Comparison of ENCODE assay signal across 9 cellular contexts in genomic region chr3:16064660-16065414, GRCh38.
DNase-seq lines count a peak whose midpoint lies in the region; ATAC-seq, FAIRE-seq and TF ChIP-seq lines count a peak whose summit lies in the region.
"Had no signal": no experiment of that assay in that cellular context is flagged by ENCODE, and none has a peak within 500 bp of the region (broad histone marks: within the 10 kb centered on the region; RNA-seq: fewer than 3 reads in every experiment).

No MANE protein-coding gene starts in this region.

- H3K9me3 ChIP-seq in astrocyte (ENCODE audit: insufficient read depth, low read depth, low read length): no peaks in the 10 kb centered on the region

- peak overlapping the region; percentile 10 for H3K4me2 ChIP-seq in astrocyte (ENCODE audit: low read length)

- peak overlapping the region; percentile 92 for H3K27ac Mint-ChIP-seq in astrocyte (ENCODE audit: unreplicated experiment)

- H3K27me3 ChIP-seq in astrocyte (ENCODE audit: insufficient read depth, low read length): no peaks in the 10 kb centered on the region

- H3K4me1 Mint-ChIP-seq in astrocyte (ENCODE audit: low read depth, unreplicated experiment): peaks cover 63% of the 10 kb centered on the region

- no peak overlapping the region for H2AFZ ChIP-seq in astrocyte (ENCODE audit: low read depth, low read length)

- H3K36me3 ChIP-seq in astrocyte (ENCODE audit: insufficient read depth, low read length): no peaks in the 10 kb centered on the region

- H3K4me3 ChIP-seq in astrocyte (ENCODE audit: insufficient read depth, low read depth, low read length): no peak overlapping the region
- H3K4me3 ChIP-seq: SK-N-MC had no signal

- no peaks in the 10 kb centered on the region for H3K79me2 ChIP-seq in astrocyte (ENCODE audit: insufficient read depth, low read length)

- no peaks in the 10 kb centered on the region for H3K36me3 Mint-ChIP-seq in astrocyte (ENCODE audit: low read depth, unreplicated experiment)

- peak overlapping the region; percentile 56 for H3K9ac ChIP-seq in astrocyte (ENCODE audit: low read length)

- H3K9me3 Mint-ChIP-seq in astrocyte (ENCODE audit: unreplicated experiment): no peaks in the 10 kb centered on the region

- no peak for TF ChIP-seq CTCF in astrocyte (IDR thresholded peaks at IDR 0.05; ENCODE audit: insufficient read depth, low read depth, low read length)

- H3K27ac ChIP-seq in astrocyte (ENCODE audit: low read depth, low read length): peak overlapping the region; percentile 95
- H3K27ac ChIP-seq in substantia nigra (ENCODE audit: low read depth, low read length, poor library complexity, severe bottlenecking): peak overlapping the region; percentile 97
- H3K27ac ChIP-seq: SK-N-MC had no signal

- DNase-seq in Kasumi-1 (lab: John Stamatoyannopoulos, UW) (peak; percentile 56 to 58), astrocyte (ENCODE audit: low read depth) (peak; percentile 95), inferior parietal cortex (ENCODE audit: extremely low spot score) (peak; percentile 86), substantia nigra (lab: John Stamatoyannopoulos, UW) (peak in 44 of 49 donors; percentile 7 to 85 (median 66)), NCI-H524 (lab: John Stamatoyannopoulos, UW) (no peak), SK-N-DZ (ENCODE audit: low spot score) (no peak)
- DNase-seq: effector CD8-positive, alpha-beta T cell had no signal

- no peak for ATAC-seq in GM19351 (IDR thresholded peaks at IDR 0.05; ENCODE audit: unreplicated experiment)

- no peak for FAIRE-seq in astrocyte (lab: Jason Lieb, UNC)

- H3K4me3 Mint-ChIP-seq in astrocyte (ENCODE audit: unreplicated experiment): no peak overlapping the region

- H3K27me3 Mint-ChIP-seq in astrocyte (ENCODE audit: low read depth, unreplicated experiment): no peaks in the 10 kb centered on the region

- peaks cover 55% of the 10 kb centered on the region for H3K4me1 ChIP-seq in astrocyte (ENCODE audit: insufficient read depth, low read length)

- H4K20me1 ChIP-seq in astrocyte (ENCODE audit: insufficient read depth, low read length): no peaks in the 10 kb centered on the region

Comparison
In these comparisons a context has a peak if more than half of its experiments do, and no peak if none do; other contexts are left out.
1. DNase-seq: peak in Kasumi-1 (2 of 2), astrocyte (single experiment), inferior parietal cortex (single experiment) and substantia nigra (44 of 49); none in NCI-H524 (0 of 2) and SK-N-DZ (single experiment).